In the genomic region with DNA sequence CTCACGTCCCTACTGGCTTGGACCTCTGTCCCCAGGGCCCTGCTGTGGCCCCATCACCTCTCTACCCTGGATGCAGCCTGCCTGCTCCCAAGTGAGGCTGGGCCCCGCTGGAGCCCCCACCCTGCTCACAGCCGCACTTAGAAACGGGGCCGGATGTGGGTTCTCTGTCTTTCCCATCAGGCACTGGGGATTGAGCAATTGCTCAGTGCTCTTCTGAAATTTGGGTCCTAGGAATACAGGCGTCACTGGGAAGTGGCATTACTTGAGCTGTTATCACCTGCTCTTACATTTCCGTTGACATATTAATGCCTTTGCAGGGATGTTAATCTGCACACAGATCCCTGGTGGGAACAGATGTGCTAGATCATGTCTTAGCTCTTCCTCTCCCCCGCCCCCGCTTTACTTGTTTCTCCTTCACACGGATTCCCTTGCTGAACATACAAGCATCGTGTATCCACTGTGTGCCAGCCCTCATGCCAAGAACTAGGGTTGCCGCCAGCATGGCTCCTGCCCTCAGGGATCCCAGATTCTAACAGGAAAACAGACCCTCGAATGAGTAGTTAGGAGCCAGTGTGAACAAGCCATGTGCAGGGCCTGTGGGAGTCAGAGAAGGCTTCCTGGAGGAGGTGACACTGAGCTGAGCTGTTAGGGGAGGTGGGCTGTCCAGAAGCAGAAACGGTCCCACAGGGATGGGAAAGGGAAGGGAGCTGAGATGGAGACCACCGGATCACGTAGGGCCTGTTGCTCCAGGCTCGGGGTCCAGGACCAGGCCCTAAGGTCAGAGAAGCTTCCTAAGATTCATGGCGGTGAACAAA, we compare ENCODE assay signal across 16 cellular contexts.
DNase-seq lines count a peak whose midpoint lies in the region; ATAC-seq and TF ChIP-seq lines count a peak whose summit lies in the region.
"Had no signal": no experiment of that assay in that cellular context is flagged by ENCODE, and none has a peak within 500 bp of the region (broad histone marks: within the 10 kb centered on the region; RNA-seq: fewer than 3 reads in every experiment).

No MANE protein-coding gene starts in this region.

- intact Hi-C loops in activated B cell treated with CpG ODN at 0.5 μM for 24 hours (cut with micrococcal nuclease): loop anchor here (5.0 kb wide), 1 partner anchor 36 kb away; no protein-coding TSS in a partner anchor

- H3K27ac Mint-ChIP-seq in activated B cell treated with CpG ODN at 0.5 μM for 24 hours: peak overlapping the region; percentile 66
- peak overlapping the region; percentile 23 for H3K27ac Mint-ChIP-seq in osteocyte (ENCODE audit: unreplicated experiment)

- POLR2A ChIA-PET in activated B cell treated with CpG ODN at 0.5 μM for 24 hours (lab: Charles Lee): no interaction called here

- ATAC-seq in activated B cell treated with CpG ODN at 0.5 μM for 24 hours (ENCODE audit: low read depth): no peak

- CTCF ChIA-PET in activated B cell treated with CpG ODN at 0.5 μM for 24 hours (lab: Charles Lee): interaction anchor here (7.9 kb wide), 1 partner anchor 196 kb away, joined by 59 read pairs; no protein-coding TSS in a partner anchor

- H3K36me3 Mint-ChIP-seq in activated B cell treated with CpG ODN at 0.5 μM for 24 hours (ENCODE audit: low read depth) (peaks cover 65% of the 10 kb centered on the region), osteocyte (ENCODE audit: unreplicated experiment) (peaks cover 32% of the 10 kb centered on the region)

- no peaks in the 10 kb centered on the region for H3K27me3 ChIP-seq in HL-60 (ENCODE audit: insufficient read depth, poor library complexity, severe bottlenecking)
- H3K27me3 ChIP-seq: colonic mucosa, SJSA1, suprapubic skin had no signal

- no peaks in the 10 kb centered on the region for H3K9me3 Mint-ChIP-seq in activated B cell treated with CpG ODN at 0.5 μM for 24 hours
- no peaks in the 10 kb centered on the region for H3K9me3 Mint-ChIP-seq in osteocyte (ENCODE audit: unreplicated experiment)
- H3K9me3 Mint-ChIP-seq: naive B cell had no signal

- H3K27ac ChIP-seq in HL-60 (replicated peaks): peak overlapping the region; percentile 59
- H3K27ac ChIP-seq: colonic mucosa, epithelial cell of prostate, SJSA1, suprapubic skin, VCaP had no signal

- DNase-seq in HL-60 (ENCODE audit: low read depth in 1 of 2, low spot score in 1 of 2) (peak; percentile 81 to 83), NOMO-1 treated with dmso at 0.1 percent for 144 hours (lab: John Stamatoyannopoulos, UW; ENCODE audit: unreplicated experiment) (peak; percentile 73), activated B cell treated with CpG ODN at 0.5 μM for 24 hours (no peak), osteocyte (ENCODE audit: extremely low spot score, unreplicated experiment) (no peak), DMS79 (lab: John Stamatoyannopoulos, UW) (no peak), NCI-H2196 treated with DMSO at 0.1 percent for 48 hours (lab: John Stamatoyannopoulos, UW; ENCODE audit: unreplicated experiment) (no peak), NCI-H1436 treated with DMSO at 0.1 percent for 48 hours (lab: John Stamatoyannopoulos, UW) (no peak)
- no peak for DNase-seq in activated CD8-positive, alpha-beta memory T cell treated with anti-CD3 and anti-CD28 coated beads, Interleukin-2, amount 50 U/mL, for 4 hours
- DNase-seq: colonic mucosa; DMS153; naive B cell; NK-92 treated with Interleukin-12 subunit alpha and Interleukin-12 subunit beta, amount 100 ng/mL, for 24 hours had no signal

- H3K4me3 ChIP-seq in HL-60 (replicated peaks; ENCODE audit: insufficient read depth, low read length): no peak overlapping the region
- H3K4me3 ChIP-seq: colonic mucosa, SJSA1, suprapubic skin had no signal

- H3K4me1 Mint-ChIP-seq in activated B cell treated with CpG ODN at 0.5 μM for 24 hours: peaks cover 39% of the 10 kb centered on the region
- H3K4me1 Mint-ChIP-seq in osteocyte (ENCODE audit: unreplicated experiment): peaks cover 11% of the 10 kb centered on the region

- TF ChIP-seq CTCF in HL-60 (IDR thresholded peaks at IDR 0.05; ENCODE audit: insufficient read depth, low read length): no peak
- TF ChIP-seq CTCF in activated B cell treated with CpG ODN at 0.5 μM for 24 hours (IDR thresholded peaks at IDR 0.05): no peak
- no peak for TF ChIP-seq CTCF in osteocyte (IDR thresholded peaks at IDR 0.05)

- no peak overlapping the region for H3K4me3 Mint-ChIP-seq in activated B cell treated with CpG ODN at 0.5 μM for 24 hours
- H3K4me3 Mint-ChIP-seq in osteocyte (ENCODE audit: unreplicated experiment): no peak overlapping the region

- H3K27me3 Mint-ChIP-seq in activated B cell treated with CpG ODN at 0.5 μM for 24 hours (no peaks in the 10 kb centered on the region), osteocyte (ENCODE audit: unreplicated experiment) (no peaks in the 10 kb centered on the region)
- H3K27me3 Mint-ChIP-seq: naive B cell had no signal

Comparison
In these comparisons a context has a peak if more than half of its experiments do, and no peak if none do; other contexts are left out.
1. DNase-seq: peak in HL-60 (2 of 2) and NOMO-1 treated with dmso at 0.1 percent for 144 hours (single experiment); none in activated B cell treated with CpG ODN at 0.5 μM for 24 hours (single experiment), osteocyte (single experiment), DMS79 (single experiment), activated CD8-positive, alpha-beta memory T cell treated with anti-CD3 and anti-CD28 coated beads, Interleukin-2, amount 50 U/mL, for 4 hours (single experiment), NCI-H2196 treated with DMSO at 0.1 percent for 48 hours (single experiment) and NCI-H1436 treated with DMSO at 0.1 percent for 48 hours (single experiment).